In the genomic region with DNA sequence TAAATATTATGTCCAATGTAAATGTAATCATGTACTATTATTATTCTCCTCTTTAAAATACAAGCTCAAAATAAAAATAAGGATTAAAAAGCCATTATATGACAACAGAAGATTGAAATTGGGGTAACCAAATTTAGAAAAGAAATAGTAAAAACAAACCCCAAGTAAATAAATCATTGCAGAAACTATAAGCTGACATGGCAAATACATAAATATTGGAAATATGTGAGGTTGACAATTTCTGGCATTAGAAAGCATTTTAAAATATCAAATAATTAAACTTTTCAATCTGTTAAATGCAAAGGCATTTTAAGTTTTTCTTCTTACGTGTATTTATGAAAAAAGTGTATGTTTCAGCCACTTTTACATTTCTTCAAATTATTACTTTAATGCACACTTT, we compare ENCODE assay signal across 11 cellular contexts.
"Had no signal": no experiment of that assay in that cellular context is flagged by ENCODE, and none has a peak within 500 bp of the region (broad histone marks: within the 10 kb centered on the region; RNA-seq: fewer than 3 reads in every experiment).

No MANE protein-coding gene starts in this region.

- FAIRE-seq: H1, H54 had no signal

- H2AFZ ChIP-seq: GM23248, GM23338 had no signal

- H3K4me2 ChIP-seq: GM23338 had no signal

- ATAC-seq: GM23338, HCT116 had no signal

- DNase-seq: GM23248, GOT3, H7, H9, HCEC 1CT, HFFc6 had no signal

- H3K9ac ChIP-seq: GM23248 had no signal

- H3K4me3 ChIP-seq: GM23248, GM23338, HAP-1 had no signal

- H3K4me3 Mint-ChIP-seq: GM23338, H9, HFFc6 had no signal

- H3K27ac ChIP-seq: GM23248 had no signal

- H3K9me3 ChIP-seq: HAP-1 had no signal

- H3K27ac Mint-ChIP-seq: GM23338, H9, HFFc6 had no signal

- H3K36me3 ChIP-seq: HAP-1 had no signal
